ENCODE assay signal across 8 cellular contexts in genomic region chr11:67118059-67118766, GRCh38. TPM values are rescaled to one million over a fixed set of nuclear protein-coding genes. Genes with fewer than 3 reads are reported as not detected.
DNase-seq lines count a peak whose midpoint lies in the region; ATAC-seq and TF ChIP-seq lines count a peak whose summit lies in the region.

No MANE protein-coding gene starts in this region.

- H3K27ac ChIP-seq in HL-60 (replicated peaks) (peak overlapping the region; percentile 81), lung (ENCODE audit: low read depth in 1 of 2, low read length in 1 of 2) (peak overlapping the region; percentile 100)

- WGBS in lung, 2 donors: 1% methylated on average over 62 to 80 of the region's 80 CpGs

- peak; percentile 43 for DNase-seq in BE2C
- no peak for DNase-seq in HL-60 (ENCODE audit: low read depth in 1 of 2, low spot score in 1 of 2)
- peak; percentile 58 for DNase-seq in activated CD4-positive, alpha-beta T cell treated with anti-CD3 and anti-CD28 coated beads, Interleukin-2, amount 10 ng/mL, durations not matched to agents 7 days and 5 days
- peak; percentile 40 for DNase-seq in dermis blood vessel endothelial cell
- DNase-seq in lung (ENCODE audit: low spot score): peak; percentile 53
- DNase-seq in stimulated activated CD8-positive, alpha-beta memory T cell treated with anti-CD3 and anti-CD28 coated beads, Interleukin-7, amount 100 ng/mL, for 1 hour (ENCODE audit: low read depth in 2 of 2): peak; percentile 13 to 21
- DNase-seq in GOT3 (lab: John Stamatoyannopoulos, UW): no peak

- H3K36me3 ChIP-seq in BE2C (peaks cover 9% of the 10 kb centered on the region), lung (ENCODE audit: control insufficient read depth in 2 of 2, insufficient read depth in 2 of 2, low read length in 2 of 2) (peaks cover 0 to 2% of the 10 kb centered on the region in 2 donors)

- H3K4me1 ChIP-seq in BE2C (peaks cover 17% of the 10 kb centered on the region), lung (ENCODE audit: control insufficient read depth in 2 of 2, insufficient read depth in 2 of 2, low read length in 2 of 2) (peaks cover 3 to 4% of the 10 kb centered on the region in 2 donors)

- H3K9me3 ChIP-seq in BE2C: no peaks in the 10 kb centered on the region
- no peaks in the 10 kb centered on the region for H3K9me3 ChIP-seq in lung (ENCODE audit: control insufficient read depth in 2 of 2, insufficient read depth in 1 of 2, low read length in 1 of 2)

- no peaks in the 10 kb centered on the region for H3K9me3 Mint-ChIP-seq in activated CD4-positive, alpha-beta T cell treated with anti-CD3 and anti-CD28 coated beads, Interleukin-2, amount 10 ng/mL, durations not matched to agents 7 days and 5 days

- peak overlapping the region; percentile 55 for H3K4me3 ChIP-seq in BE2C (ENCODE audit: low read depth, low read length)
- peak overlapping the region; percentile 37 for H3K4me3 ChIP-seq in HL-60 (replicated peaks; ENCODE audit: insufficient read depth, low read length)
- peak overlapping the region; percentile 55 for H3K4me3 ChIP-seq in lung

- H3K4me3 Mint-ChIP-seq in activated CD4-positive, alpha-beta T cell treated with anti-CD3 and anti-CD28 coated beads, Interleukin-2, amount 10 ng/mL, durations not matched to agents 7 days and 5 days: peak overlapping the region; percentile 76

- no peaks in the 10 kb centered on the region for H3K27me3 ChIP-seq in BE2C
- no peaks in the 10 kb centered on the region for H3K27me3 ChIP-seq in HL-60 (ENCODE audit: insufficient read depth, poor library complexity, severe bottlenecking)
- H3K27me3 ChIP-seq in lung (ENCODE audit: control insufficient read depth, insufficient read depth): no peaks in the 10 kb centered on the region

- TF ChIP-seq CTCF in BE2C (IDR thresholded peaks at IDR 0.05; ENCODE audit: low read depth, low read length) (no peak), HL-60 (IDR thresholded peaks at IDR 0.05; ENCODE audit: insufficient read depth, low read length) (no peak), lung (IDR thresholded peaks at IDR 0.05; ENCODE audit: control extremely low read depth, extremely low read depth) (no peak)

- ATAC-seq in GM19397 (IDR thresholded peaks at IDR 0.05; ENCODE audit: unreplicated experiment) (peak; percentile 10), lung (ENCODE audit: insufficient read depth, low FRiP score) (peak; percentile 1)

- peaks cover 27% of the 10 kb centered on the region for H3K4me1 Mint-ChIP-seq in activated CD4-positive, alpha-beta T cell treated with anti-CD3 and anti-CD28 coated beads, Interleukin-2, amount 10 ng/mL, durations not matched to agents 7 days and 5 days

- POLR2A ChIA-PET in activated CD4-positive, alpha-beta T cell treated with anti-CD3 and anti-CD28 coated beads, Interleukin-2, amount 10 ng/mL, durations not matched to agents 7 days and 5 days (lab: Charles Lee): no interaction called here

- peaks cover 22% of the 10 kb centered on the region for H3K36me3 Mint-ChIP-seq in activated CD4-positive, alpha-beta T cell treated with anti-CD3 and anti-CD28 coated beads, Interleukin-2, amount 10 ng/mL, durations not matched to agents 7 days and 5 days (ENCODE audit: low read depth)

- H3K27me3 Mint-ChIP-seq in activated CD4-positive, alpha-beta T cell treated with anti-CD3 and anti-CD28 coated beads, Interleukin-2, amount 10 ng/mL, durations not matched to agents 7 days and 5 days: no peaks in the 10 kb centered on the region

- CTCF ChIA-PET in activated CD4-positive, alpha-beta T cell treated with anti-CD3 and anti-CD28 coated beads, Interleukin-2, amount 10 ng/mL, durations not matched to agents 7 days and 5 days (lab: Charles Lee): interaction anchor here (0.8 to 1.5 kb wide), 5 partner anchors 9 to 46 kb away, joined by 3 to 6 read pairs (median 3); no protein-coding TSS in a partner anchor

- H3K27ac Mint-ChIP-seq in activated CD4-positive, alpha-beta T cell treated with anti-CD3 and anti-CD28 coated beads, Interleukin-2, amount 10 ng/mL, durations not matched to agents 7 days and 5 days: peak overlapping the region; percentile 86

RNA-seq across cellular contexts. Expression of gene KDM2A, which starts 0.8 kb away (rescaled TPM):
- polyA plus RNA-seq in BE2C (2012; ENCODE audit: insufficient read depth, insufficient read length, low read depth): 62.2 TPM
- 10 to 100 TPM; 83.8 to 94.0 TPM for total RNA-seq in activated CD4-positive, alpha-beta T cell treated with anti-CD3 and anti-CD28 coated beads, Interleukin-2, amount 10 ng/mL, durations not matched to agents 7 days and 5 days
- total RNA-seq in dermis blood vessel endothelial cell (55.1 and 58.5 TPM in 2 replicates), lung (100 to 1,000 TPM in 1 of 2 donors, 10 to 100 TPM in 1; 81.8 to 102 TPM)
- polyA plus RNA-seq in lung: 10 to 100 TPM; 30.6 to 44.6 TPM

Comparison
In these comparisons a context has a peak if more than half of its experiments do, and no peak if none do; other contexts are left out.
1. DNase-seq: peak in BE2C (single experiment), activated CD4-positive, alpha-beta T cell treated with anti-CD3 and anti-CD28 coated beads, Interleukin-2, amount 10 ng/mL, durations not matched to agents 7 days and 5 days (single experiment), dermis blood vessel endothelial cell (single experiment), lung (single experiment) and stimulated activated CD8-positive, alpha-beta memory T cell treated with anti-CD3 and anti-CD28 coated beads, Interleukin-7, amount 100 ng/mL, for 1 hour (2 of 2); none in HL-60 (0 of 2) and GOT3 (single experiment).
2. Peak in every context shown above with its lines, with median percentiles within 50 percentile points of each other: H3K4me3 ChIP-seq.